In the genomic region with DNA sequence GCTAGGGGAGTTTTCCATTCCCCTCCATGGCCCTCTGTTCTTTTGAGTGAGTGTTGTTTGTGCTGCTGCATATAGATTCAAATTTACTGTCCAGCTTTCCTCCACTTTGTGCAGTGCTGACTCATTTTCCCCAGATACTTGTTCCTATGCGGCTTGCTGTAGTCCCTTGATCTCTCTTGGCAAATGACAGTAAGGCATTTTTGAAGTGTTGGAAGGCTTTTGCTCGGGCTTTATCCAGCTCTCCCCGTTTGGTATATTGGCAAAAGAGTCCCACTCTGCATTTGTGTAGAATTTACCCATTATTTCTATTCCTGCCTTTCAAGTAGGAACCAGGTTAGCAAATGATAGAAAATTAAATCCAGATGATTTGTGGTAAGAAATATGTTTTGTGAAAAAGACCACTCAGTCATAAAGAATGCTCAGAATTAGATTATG, we compare ENCODE assay signal across 25 cellular contexts. TPM values are rescaled to one million over a fixed set of nuclear protein-coding genes. Genes with fewer than 3 reads are reported as not detected.
DNase-seq lines count a peak whose midpoint lies in the region; ATAC-seq and TF ChIP-seq lines count a peak whose summit lies in the region.
"Had no signal": no experiment of that assay in that cellular context is flagged by ENCODE, and none has a peak within 500 bp of the region (broad histone marks: within the 10 kb centered on the region; RNA-seq: fewer than 3 reads in every experiment).

No MANE protein-coding gene starts in this region.

- H3K56ac ChIP-seq in IMR-90 (ENCODE audit: extremely low read depth, insufficient read depth, low read length), result no peak overlapping the region

- peaks cover 10% of the 10 kb centered on the region for H3K9me1 ChIP-seq in IMR-90 (ENCODE audit: insufficient read depth, low read length)

- H2BK15ac ChIP-seq in IMR-90 (ENCODE audit: low read depth, low read length), result no peak overlapping the region

- H4K5ac ChIP-seq in IMR-90 (ENCODE audit: low read depth, low read length), result no peak overlapping the region

- H3K18ac ChIP-seq in IMR-90 (ENCODE audit: low read depth, low read length), result peak overlapping the region; percentile 61; the same call in 1 of the 2 replicates

- DNase-seq in EH (ENCODE audit: low read depth) (peak; percentile 77), IMR-90 (peak; percentile 70), astrocyte of the spinal cord (ENCODE audit: low read depth, low spot score) (peak; percentile 42), osteoblast (ENCODE audit: insufficient read length, low spot score, missing footprints) (no peak), head of caudate nucleus (no peak), MM.1S (no peak), D341Med (ENCODE audit: low spot score) (no peak)
- DNase-seq: activated CD4-positive, alpha-beta T cell treated with anti-CD3 and anti-CD28 coated beads, Interleukin-2, amount 10 ng/mL, durations not matched to agents 24 days and 14 days; activated naive CD4-positive, alpha-beta T cell treated with anti-CD3 and anti-CD28 coated beads, Interleukin-2, amount 10 ng/mL, durations not matched to agents 7 days and 5 days; activated T-cell treated with anti-CD3 and anti-CD28 coated beads, Interleukin-2, amount 50 U/mL, for 72 hours; CD4-positive, alpha-beta memory T cell; cortex of kidney; DMS153; GF-D8; NCI-H2081; Peyer's patch; sigmoid colon; SJCRH30 had no signal

- peak overlapping the region; percentile 77; the same call in 1 of the 2 replicates for H3K4me2 ChIP-seq in IMR-90 (ENCODE audit: low read depth, low read length)
- H3K4me2 ChIP-seq in osteoblast (ENCODE audit: insufficient read depth, low read length), result peak overlapping the region; percentile 6
- no peak overlapping the region for H3K4me2 ChIP-seq in MM.1S (ENCODE audit: low read depth, low read length)
- H3K4me2 ChIP-seq: hepatocyte had no signal

- peaks cover 7 to 28% of the 10 kb centered on the region in 2 experiments for H3K79me1 ChIP-seq in IMR-90 (ENCODE audit: low read depth in 1 of 2, low read length in 2 of 2)

- peak overlapping the region; percentile 25; the same call in 1 of the 2 replicates for H2AK5ac ChIP-seq in IMR-90 (ENCODE audit: low read depth, low read length)

- peak overlapping the region; percentile 44; the same call in 1 of the 2 replicates for H3K23ac ChIP-seq in IMR-90 (ENCODE audit: low read depth, low read length)

- TF ChIP-seq RAD21 in IMR-90 (IDR thresholded peaks at IDR 0.05; ENCODE audit: low read length), result no peak

- POLR2A ChIA-PET in IMR-90 (lab: Charles Lee; ENCODE audit: unreplicated experiment), result no interaction called here

- H3K27me3 ChIP-seq in IMR-90 (ENCODE audit: control insufficient read depth, insufficient read depth, low read length) (no peaks in the 10 kb centered on the region), osteoblast (ENCODE audit: insufficient read depth, low read length) (no peaks in the 10 kb centered on the region), MM.1S (replicated peaks; ENCODE audit: insufficient read depth, low read length) (no peaks in the 10 kb centered on the region)
- H3K27me3 ChIP-seq: hepatocyte, Peyer's patch, sigmoid colon, SJCRH30 had no signal

- in situ Hi-C loops in IMR-90 (cut with MboI; ENCODE audit: low sequenced_read_pairs), result no loop called here
- in situ Hi-C loops in astrocyte of the spinal cord (cut with HindIII; ENCODE audit: low sequenced_read_pairs), result no loop called here

- H3K9me3 ChIP-seq in IMR-90 (ENCODE audit: control insufficient read depth, insufficient read depth, low read length), result no peaks in the 10 kb centered on the region
- H3K9me3 ChIP-seq in osteoblast (ENCODE audit: low read depth, low read length), result no peaks in the 10 kb centered on the region
- no peaks in the 10 kb centered on the region for H3K9me3 ChIP-seq in MM.1S (replicated peaks; ENCODE audit: insufficient read depth, low read length)
- H3K9me3 ChIP-seq: Peyer's patch, sigmoid colon, SJCRH30 had no signal

- H3K79me2 ChIP-seq in osteoblast (ENCODE audit: insufficient read depth, low read length) (peaks cover 3% of the 10 kb centered on the region), MM.1S (ENCODE audit: low read length) (no peaks in the 10 kb centered on the region)
- H3K79me2 ChIP-seq: hepatocyte, parathyroid adenoma had no signal

- CTCF ChIA-PET in IMR-90 (lab: Yijun Ruan, JAX), result no interaction called here

- BruUV-seq in IMR-90 (replicated peaks; lab: Mats Ljungman, UMichigan), result no TSS peak

- H4K91ac ChIP-seq in IMR-90 (ENCODE audit: insufficient read depth, low read depth, low read length), result peak overlapping the region; percentile 18; the same call in 1 of the 2 replicates

- TF ChIP-seq POLR2A in IMR-90 (IDR thresholded peaks at IDR 0.05; ENCODE audit: low read depth, low read length), result no peak

- no peaks in the 10 kb centered on the region for H3K9me2 ChIP-seq in MM.1S (replicated peaks; ENCODE audit: insufficient read depth, low read length)

- TF ChIP-seq CTCF in IMR-90 (conservative IDR thresholded peaks at IDR 0.05; ENCODE audit: low read depth, low read length) (no peak), astrocyte of the spinal cord (IDR thresholded peaks at IDR 0.05; ENCODE audit: low read depth, low read length) (no peak), osteoblast (IDR thresholded peaks at IDR 0.05; ENCODE audit: extremely low read depth, low read depth, low read length) (no peak), MM.1S (IDR thresholded peaks at IDR 0.05; ENCODE audit: low read length) (no peak)

- H3K14ac ChIP-seq in IMR-90 (replicated peaks; ENCODE audit: low read depth, low read length), result 0 out of 2 replicates have a peak overlapping the region, but pooled peaks have one; percentile 29

- no CpG with 5 or more reads among the region's 3 CpGs for WGBS in IMR-90 (ENCODE audit: extremely low coverage in 2 of 2, insufficient read length in 1 of 2), 2 experiments

- H2BK20ac ChIP-seq in IMR-90 (ENCODE audit: low read depth, low read length), result 0 out of 2 replicates have a peak overlapping the region, but pooled peaks have one; percentile 37

- H3K4me1 ChIP-seq in IMR-90 (ENCODE audit: control insufficient read depth, insufficient read depth, low read length) (peaks cover 16% of the 10 kb centered on the region), osteoblast (ENCODE audit: insufficient read depth, low read length) (peaks cover 24% of the 10 kb centered on the region), MM.1S (ENCODE audit: low read length) (peaks cover 39% of the 10 kb centered on the region)
- H3K4me1 ChIP-seq: parathyroid adenoma, Peyer's patch, sigmoid colon, SJCRH30 had no signal

- H2AFZ ChIP-seq in IMR-90 (replicated peaks; ENCODE audit: low read length, poor library complexity) (no peak overlapping the region), osteoblast (ENCODE audit: low read length) (no peak overlapping the region), MM.1S (ENCODE audit: low read length) (no peak overlapping the region)
- H2AFZ ChIP-seq: hepatocyte, parathyroid adenoma had no signal

- H2BK5ac ChIP-seq in IMR-90 (ENCODE audit: low read depth, low read length, poor library complexity, severe bottlenecking), result peak overlapping the region; percentile 43

- no peak overlapping the region for H3K9ac ChIP-seq in IMR-90 (ENCODE audit: low read depth, low read length)
- no peak overlapping the region for H3K9ac ChIP-seq in MM.1S (ENCODE audit: low read length)
- H3K9ac ChIP-seq: parathyroid adenoma had no signal

- H4K20me1 ChIP-seq in IMR-90 (ENCODE audit: insufficient read depth, low read length) (no peaks in the 10 kb centered on the region), osteoblast (ENCODE audit: insufficient read depth, low read length) (no peaks in the 10 kb centered on the region), MM.1S (ENCODE audit: insufficient read depth, low read length) (no peaks in the 10 kb centered on the region)

- H3K4ac ChIP-seq in IMR-90 (ENCODE audit: low read depth, low read length), result no peak overlapping the region; the same call in 1 of the 2 replicates

- peak; percentile 76 for ATAC-seq in IMR-90 (ENCODE audit: low read depth)
- ATAC-seq in HG02885 (IDR thresholded peaks at IDR 0.05; ENCODE audit: poor library complexity, unreplicated experiment), result no peak
- ATAC-seq: activated T-cell treated with anti-CD3 and anti-CD28 coated beads, Interleukin-2, amount 50 U/mL, for 72 hours; GM12878; natural killer cell treated with Interleukin-12 subunit alpha and Interleukin-12 subunit beta and Interleukin-15 and Interleukin-18, amount 100 ng/mL, for 72 hours had no signal

- H3F3A ChIP-seq in MM.1S (ENCODE audit: insufficient read depth, low read length), result peaks cover 14% of the 10 kb centered on the region; the same call in 1 of the 2 replicates

- H3K4me3 ChIP-seq in IMR-90 (ENCODE audit: insufficient read depth, low read depth, low read length) (no peak overlapping the region), astrocyte of the spinal cord (ENCODE audit: low read depth, low read length) (no peak overlapping the region), osteoblast (ENCODE audit: insufficient read depth, low read length) (no peak overlapping the region), MM.1S (ENCODE audit: low read length) (no peak overlapping the region)
- H3K4me3 ChIP-seq: GM12878, hepatocyte, Peyer's patch, sigmoid colon, SJCRH30 had no signal

- 0 out of 2 replicates have a peak overlapping the region, but pooled peaks have one; percentile 16 for H2BK120ac ChIP-seq in IMR-90 (ENCODE audit: low read depth, low read length)

- H2AK9ac ChIP-seq in IMR-90 (replicated peaks; ENCODE audit: low read depth, low read length, poor library complexity), result no peak overlapping the region

- H3K36me3 ChIP-seq in IMR-90 (ENCODE audit: control insufficient read depth, insufficient read depth, low read length), result peaks cover 6% of the 10 kb centered on the region
- H3K36me3 ChIP-seq in osteoblast (ENCODE audit: insufficient read depth, low read length), result peaks cover 2% of the 10 kb centered on the region
- no peaks in the 10 kb centered on the region for H3K36me3 ChIP-seq in MM.1S (replicated peaks; ENCODE audit: insufficient read depth, low read length)
- H3K36me3 ChIP-seq: Peyer's patch had no signal

- dilution Hi-C loops in IMR-90 (cut with HindIII; ENCODE audit: low sequenced_read_pairs, unreplicated experiment), result no loop called here

- peak overlapping the region in 1 of 2 experiments; percentile 23; a peak in 1 of 4 replicates for H4K8ac ChIP-seq in IMR-90 (ENCODE audit: low read depth in 2 of 2, low read length in 2 of 2)

- H3K27ac ChIP-seq in IMR-90 (ENCODE audit: insufficient read depth, low read length) (no peak overlapping the region), osteoblast (ENCODE audit: low read depth, low read length) (no peak overlapping the region), MM.1S (ENCODE audit: low read length) (no peak overlapping the region)
- H3K27ac ChIP-seq: hepatocyte, HL-60, parathyroid adenoma, Peyer's patch, sigmoid colon, SJCRH30, VCaP had no signal

- intact Hi-C loops in IMR-90 (cut with micrococcal nuclease) (no loop called here), head of caudate nucleus (cut with DNase I) (no loop called here)

RNA-seq across cellular contexts. Expression of a gene that starts 54.7 kb away (rescaled TPM):
- 37.1 and 50.3 TPM in 2 replicates for total RNA-seq in IMR-90 (2012; rRNA removed)
- 14.2 and 19.1 TPM in 2 replicates for polyA plus RNA-seq in IMR-90 (2012; rRNA removed)
- polyA plus RNA-seq in IMR-90 (2012; cell fraction: cytosol; rRNA removed), result 6.5 and 7.6 TPM in 2 replicates
- 2.9 and 8.0 TPM in 2 replicates for polyA plus RNA-seq in IMR-90 (2012; cell fraction: nucleus; rRNA removed; ENCODE audit: low replicate concordance)
- total RNA-seq in osteoblast, result 32.4 and 35.5 TPM in 2 replicates

RNA-seq across cellular contexts. Expression of a gene that starts 54.8 kb away (rescaled TPM):
- 15.1 and 25.6 TPM in 2 replicates for total RNA-seq in IMR-90 (2012; rRNA removed)
- 5.9 and 7.5 TPM in 2 replicates for polyA plus RNA-seq in IMR-90 (2012; rRNA removed)
- polyA plus RNA-seq in IMR-90 (2012; cell fraction: cytosol; rRNA removed), result 2.0 and 4.7 TPM in 2 replicates
- 1.2 and 4.0 TPM in 2 replicates for polyA plus RNA-seq in IMR-90 (2012; cell fraction: nucleus; rRNA removed; ENCODE audit: low replicate concordance)
- total RNA-seq in osteoblast, result 20.6 and 21.4 TPM in 2 replicates

Comparison
In these comparisons a context has a peak if more than half of its experiments do, and no peak if none do; other contexts are left out.
1. DNase-seq: peak in EH (single experiment), IMR-90 (single experiment) and astrocyte of the spinal cord (single experiment); none in osteoblast (single experiment), head of caudate nucleus (0 of 42), MM.1S (single experiment) and D341Med (single experiment).